Comparison of ENCODE assay signal across 12 cellular contexts in genomic region chr21:44868707-44869106, GRCh38. TPM values are rescaled to one million over a fixed set of nuclear protein-coding genes. Genes with fewer than 3 reads are reported as not detected.
DNase-seq lines count a peak whose midpoint lies in the region; ATAC-seq, FAIRE-seq and TF ChIP-seq lines count a peak whose summit lies in the region.
"Had no signal": no experiment of that assay in that cellular context is flagged by ENCODE, and none has a peak within 500 bp of the region (broad histone marks: within the 10 kb centered on the region; RNA-seq: fewer than 3 reads in every experiment).

No MANE protein-coding gene starts in this region.

- H3K4me3 ChIP-seq in GM23338 = no peak overlapping the region
- no peak overlapping the region for H3K4me3 ChIP-seq in left ventricle myocardium inferior
- peak overlapping the region; percentile 10 for H3K4me3 ChIP-seq in skeletal muscle satellite cell (ENCODE audit: low read length)

- H3K4me2 ChIP-seq in GM23338 (no peak overlapping the region), skeletal muscle satellite cell (ENCODE audit: low read length) (peak overlapping the region; percentile 89)

- H3K27ac ChIP-seq in GM23338 (ENCODE audit: low read depth) (peak overlapping the region; percentile 36; the same call in 1 of the 2 replicates), left ventricle myocardium inferior (replicated peaks) (peak overlapping the region; percentile 99)

- H3K4me1 ChIP-seq in GM23338 (ENCODE audit: insufficient read depth) = peaks cover 34% of the 10 kb centered on the region
- H3K4me1 ChIP-seq in left ventricle myocardium inferior = peaks cover 91% of the 10 kb centered on the region
- H3K4me1 ChIP-seq in skeletal muscle satellite cell (ENCODE audit: control insufficient read depth, insufficient read depth, low read length) = peaks cover 64% of the 10 kb centered on the region

- CTCF ChIA-PET in activated CD8-positive, alpha-beta T cell treated with anti-CD3 and anti-CD28 coated beads for 36 hours (lab: Charles Lee) = interaction anchor here (0.9 to 1.1 kb wide), 2 partner anchors 68 to 75 kb away, joined by 3 read pairs; no protein-coding TSS in a partner anchor

- H3K4me3 Mint-ChIP-seq in GM23338 = no peak overlapping the region
- peak overlapping the region; percentile 58 for H3K4me3 Mint-ChIP-seq in activated CD8-positive, alpha-beta T cell treated with anti-CD3 and anti-CD28 coated beads for 36 hours

- H3K9me2 ChIP-seq in GM23338 (ENCODE audit: insufficient read depth) = no peaks in the 10 kb centered on the region

- H3K36me3 ChIP-seq in GM23338 (ENCODE audit: insufficient read depth) (peaks cover 5% of the 10 kb centered on the region; the same call in 1 of the 2 replicates), left ventricle myocardium inferior (peaks cover 18% of the 10 kb centered on the region), skeletal muscle satellite cell (ENCODE audit: insufficient read depth, low read length) (peaks cover 34% of the 10 kb centered on the region)

- TF ChIP-seq CTCF in GM23338 (conservative IDR thresholded peaks at IDR 0.05; ENCODE audit: low read depth in 2 of 2) (no peak), left ventricle myocardium inferior (IDR thresholded peaks at IDR 0.05; ENCODE audit: borderline replicate concordance) (no peak)
- no peak for TF ChIP-seq CTCF in activated CD8-positive, alpha-beta T cell treated with anti-CD3 and anti-CD28 coated beads for 36 hours (IDR thresholded peaks at IDR 0.05)

- H3K79me2 ChIP-seq in GM23338 (replicated peaks; ENCODE audit: insufficient read depth) = peaks cover 88% of the 10 kb centered on the region

- H3F3A ChIP-seq in GM23338 (replicated peaks; ENCODE audit: low read depth) = no peaks in the 10 kb centered on the region; the same call in 1 of the 2 replicates

- H2AFZ ChIP-seq in GM23338 = no peak overlapping the region

- H3K36me3 Mint-ChIP-seq in GM23338 (ENCODE audit: low read depth) = peaks cover 22% of the 10 kb centered on the region
- H3K36me3 Mint-ChIP-seq in activated CD8-positive, alpha-beta T cell treated with anti-CD3 and anti-CD28 coated beads for 36 hours (ENCODE audit: low read depth) = peaks cover 33% of the 10 kb centered on the region

- H4K20me1 ChIP-seq in GM23338 (replicated peaks; ENCODE audit: insufficient read depth) = peaks cover 51% of the 10 kb centered on the region

- intact Hi-C loops in activated CD8-positive, alpha-beta T cell treated with anti-CD3 and anti-CD28 coated beads for 36 hours (cut with micrococcal nuclease) = no loop called here
- intact Hi-C loops in left ventricle myocardium inferior (cut with micrococcal nuclease) = no loop called here

- H3K27me3 ChIP-seq in GM23338 (ENCODE audit: insufficient read depth) (no peaks in the 10 kb centered on the region), left ventricle myocardium inferior (ENCODE audit: low read depth) (no peaks in the 10 kb centered on the region), skeletal muscle satellite cell (ENCODE audit: control insufficient read depth, insufficient read depth, low read length) (no peaks in the 10 kb centered on the region)

- H3K4me1 Mint-ChIP-seq in GM23338 = peaks cover 50% of the 10 kb centered on the region
- peaks cover 72% of the 10 kb centered on the region for H3K4me1 Mint-ChIP-seq in activated CD8-positive, alpha-beta T cell treated with anti-CD3 and anti-CD28 coated beads for 36 hours (ENCODE audit: low read depth)

- DNase-seq in GM23338 (ENCODE audit: low spot score) = no peak
- no peak for DNase-seq in activated CD8-positive, alpha-beta T cell treated with anti-CD3 and anti-CD28 coated beads for 36 hours
- no peak for DNase-seq in left ventricle myocardium inferior
- no peak for DNase-seq in COR-L47 (lab: John Stamatoyannopoulos, UW)
- DNase-seq in NCI-H2227 (lab: John Stamatoyannopoulos, UW; ENCODE audit: unreplicated experiment) = no peak
- DNase-seq in GM19239 (ENCODE audit: insufficient read length, low spot score) = no peak
- DNase-seq: hippocampal formation, Kasumi-1, NCI-H69 had no signal

- FAIRE-seq in GM19239 (lab: Jason Lieb, UNC) = no peak

- ATAC-seq in GM23338 (no peak), GM19351 (IDR thresholded peaks at IDR 0.05; ENCODE audit: unreplicated experiment) (no peak)
- ATAC-seq in activated CD8-positive, alpha-beta T cell treated with anti-CD3 and anti-CD28 coated beads for 36 hours = no peak

- H3K9ac ChIP-seq in skeletal muscle satellite cell (ENCODE audit: low read depth, low read length) = no peak overlapping the region

- H3K27ac Mint-ChIP-seq in GM23338 = no peak overlapping the region
- peak overlapping the region; percentile 91 for H3K27ac Mint-ChIP-seq in activated CD8-positive, alpha-beta T cell treated with anti-CD3 and anti-CD28 coated beads for 36 hours

- peaks cover 9% of the 10 kb centered on the region for H3K27me3 Mint-ChIP-seq in GM23338 (ENCODE audit: insufficient read depth, low read depth, poor library complexity)
- no peaks in the 10 kb centered on the region for H3K27me3 Mint-ChIP-seq in activated CD8-positive, alpha-beta T cell treated with anti-CD3 and anti-CD28 coated beads for 36 hours

- POLR2A ChIA-PET in activated CD8-positive, alpha-beta T cell treated with anti-CD3 and anti-CD28 coated beads for 36 hours (lab: Charles Lee) = no interaction called here

- H3K9me3 ChIP-seq in left ventricle myocardium inferior (replicated peaks) = no peaks in the 10 kb centered on the region
- no peaks in the 10 kb centered on the region for H3K9me3 ChIP-seq in skeletal muscle satellite cell (replicated peaks; ENCODE audit: low read length)

- H3K9me3 Mint-ChIP-seq in GM23338 = no peaks in the 10 kb centered on the region
- no peaks in the 10 kb centered on the region for H3K9me3 Mint-ChIP-seq in activated CD8-positive, alpha-beta T cell treated with anti-CD3 and anti-CD28 coated beads for 36 hours

TF ChIP-seq in GM23338, 12 proteins besides CTCF, POLR2A, EP300 and RAD21 (continues in another document):
- TF ChIP-seq ZNF331 (CRISPR knock-in tag; IDR thresholded peaks at IDR 0.05; ENCODE audit: low read depth) (no peak), ZNF114 (CRISPR knock-in tag; IDR thresholded peaks at IDR 0.05) (no peak)
- TF ChIP-seq, protein P1, sequence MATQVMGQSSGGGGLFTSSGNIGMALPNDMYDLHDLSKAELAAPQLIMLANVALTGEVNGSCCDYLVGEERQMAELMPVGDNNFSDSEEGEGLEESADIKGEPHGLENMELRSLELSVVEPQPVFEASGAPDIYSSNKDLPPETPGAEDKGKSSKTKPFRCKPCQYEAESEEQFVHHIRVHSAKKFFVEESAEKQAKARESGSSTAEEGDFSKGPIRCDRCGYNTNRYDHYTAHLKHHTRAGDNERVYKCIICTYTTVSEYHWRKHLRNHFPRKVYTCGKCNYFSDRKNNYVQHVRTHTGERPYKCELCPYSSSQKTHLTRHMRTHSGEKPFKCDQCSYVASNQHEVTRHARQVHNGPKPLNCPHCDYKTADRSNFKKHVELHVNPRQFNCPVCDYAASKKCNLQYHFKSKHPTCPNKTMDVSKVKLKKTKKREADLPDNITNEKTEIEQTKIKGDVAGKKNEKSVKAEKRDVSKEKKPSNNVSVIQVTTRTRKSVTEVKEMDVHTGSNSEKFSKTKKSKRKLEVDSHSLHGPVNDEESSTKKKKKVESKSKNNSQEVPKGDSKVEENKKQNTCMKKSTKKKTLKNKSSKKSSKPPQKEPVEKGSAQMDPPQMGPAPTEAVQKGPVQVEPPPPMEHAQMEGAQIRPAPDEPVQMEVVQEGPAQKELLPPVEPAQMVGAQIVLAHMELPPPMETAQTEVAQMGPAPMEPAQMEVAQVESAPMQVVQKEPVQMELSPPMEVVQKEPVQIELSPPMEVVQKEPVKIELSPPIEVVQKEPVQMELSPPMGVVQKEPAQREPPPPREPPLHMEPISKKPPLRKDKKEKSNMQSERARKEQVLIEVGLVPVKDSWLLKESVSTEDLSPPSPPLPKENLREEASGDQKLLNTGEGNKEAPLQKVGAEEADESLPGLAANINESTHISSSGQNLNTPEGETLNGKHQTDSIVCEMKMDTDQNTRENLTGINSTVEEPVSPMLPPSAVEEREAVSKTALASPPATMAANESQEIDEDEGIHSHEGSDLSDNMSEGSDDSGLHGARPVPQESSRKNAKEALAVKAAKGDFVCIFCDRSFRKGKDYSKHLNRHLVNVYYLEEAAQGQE (IDR thresholded peaks at IDR 0.05; ENCODE audit: unreplicated experiment) = no peak

RNA-seq across cellular contexts. Expression of gene PTTG1IP, which starts 4.8 kb away (rescaled TPM):
- 168 and 172 TPM in 2 replicates for total RNA-seq in GM23338 (2014; rRNA removed; shearing (Covaris generic))
- 96.0 and 99.9 TPM in 2 replicates for polyA plus RNA-seq in GM23338 (2016; fragmentation: Nextera tagmentation; extraction: Ambion mirVana)
- total RNA-seq in activated CD8-positive, alpha-beta T cell treated with anti-CD3 and anti-CD28 coated beads for 36 hours = 10 to 100 TPM; 60.7 to 61.8 TPM
- total RNA-seq in left ventricle myocardium inferior = 171 TPM
- 97.6 and 155 TPM in 2 replicates for total RNA-seq in skeletal muscle satellite cell (2012; rRNA removed)

RNA-seq across cellular contexts. Expression of gene SUMO3, which starts 50.8 kb away (rescaled TPM):
- total RNA-seq in GM23338 (2014; rRNA removed; shearing (Covaris generic)) = 91.9 and 103 TPM in 2 replicates
- polyA plus RNA-seq in GM23338 (2016; fragmentation: Nextera tagmentation; extraction: Ambion mirVana) = 90.6 and 90.8 TPM in 2 replicates
- 10 to 100 TPM; 69.8 to 72.9 TPM for total RNA-seq in activated CD8-positive, alpha-beta T cell treated with anti-CD3 and anti-CD28 coated beads for 36 hours
- total RNA-seq in left ventricle myocardium inferior = 75.5 TPM
- total RNA-seq in skeletal muscle satellite cell (2012; rRNA removed) = 57.3 and 98.5 TPM in 2 replicates

RNA-seq across cellular contexts. Expression of gene ITGB2, which starts 52.0 kb away (rescaled TPM):
- total RNA-seq in GM23338 (2014; rRNA removed; shearing (Covaris generic)) = 0.63 TPM in 1 of 2 replicates, not detected in the other
- 0.40 and 0.44 TPM in 2 replicates for polyA plus RNA-seq in GM23338 (2016; fragmentation: Nextera tagmentation; extraction: Ambion mirVana)
- 100 to 1,000 TPM; 340 to 343 TPM for total RNA-seq in activated CD8-positive, alpha-beta T cell treated with anti-CD3 and anti-CD28 coated beads for 36 hours
- total RNA-seq in left ventricle myocardium inferior = 18.6 TPM
- 1.7 TPM in 1 of 2 replicates, not detected in the other for total RNA-seq in skeletal muscle satellite cell (2012; rRNA removed)
- total RNA-seq: G401 had no signal

Comparison
In these comparisons a context has a peak if more than half of its experiments do, and no peak if none do; other contexts are left out.
1. RNA of gene ITGB2, which starts 52.0 kb away (total RNA-seq): 340 to 343 TPM in activated CD8-positive, alpha-beta T cell treated with anti-CD3 and anti-CD28 coated beads for 36 hours; 18.6 TPM in left ventricle myocardium inferior (single experiment) and 0.63 TPM in GM23338; every median in the first group is over 10 times any median in the second.